20 cellular contexts compared by ENCODE assay signal in genomic region chr15:57495037-57495436, GRCh38.
A peak's percentile ranks its signal among the peaks of the same experiment; 100 is the strongest.
DNase-seq lines count a peak whose midpoint lies in the region; ATAC-seq and TF ChIP-seq lines count a peak whose summit lies in the region.
"Had no signal": no experiment of that assay in that cellular context is flagged by ENCODE, and none has a peak within 500 bp of the region (broad histone marks: within the 10 kb centered on the region; RNA-seq: fewer than 3 reads in every experiment).

No MANE protein-coding gene starts in this region.

- peaks cover 8% of the 10 kb centered on the region for H3K4me1 ChIP-seq in BLaER1
- no peaks in the 10 kb centered on the region for H3K4me1 ChIP-seq in BE2C
- H3K4me1 ChIP-seq: HAP-1 had no signal

- H3K9me3 ChIP-seq in BLaER1 (no peaks in the 10 kb centered on the region), BE2C (no peaks in the 10 kb centered on the region)
- H3K9me3 ChIP-seq: HAP-1, left lung, neutrophil, right atrium auricular region, SJSA1, transverse colon had no signal

- no peak overlapping the region for H3K9ac ChIP-seq in BLaER1

- H3K27me3 ChIP-seq in BLaER1 (no peaks in the 10 kb centered on the region), BE2C (no peaks in the 10 kb centered on the region; the same call in 1 of the 2 replicates)
- H3K27me3 ChIP-seq: left lung, right atrium auricular region, SJSA1, transverse colon had no signal

- H3K4me3 ChIP-seq in BLaER1 = no peak overlapping the region
- no peak overlapping the region for H3K4me3 ChIP-seq in fibroblast of the aortic adventitia (ENCODE audit: low read depth, low read length)
- no peak overlapping the region for H3K4me3 ChIP-seq in BE2C (ENCODE audit: low read depth, low read length)
- H3K4me3 ChIP-seq: HAP-1, left lung, right atrium auricular region, SJSA1, transverse colon had no signal

- TF ChIP-seq CTCF in fibroblast of the aortic adventitia (IDR thresholded peaks at IDR 0.05; ENCODE audit: insufficient read depth, low read length) (no peak), BE2C (IDR thresholded peaks at IDR 0.05; ENCODE audit: low read depth, low read length) (no peak), GM13977 (IDR thresholded peaks at IDR 0.05; ENCODE audit: extremely low read depth, insufficient read depth, missing control alignments) (no peak)

- no peaks in the 10 kb centered on the region for H3K36me3 ChIP-seq in BLaER1
- H3K36me3 ChIP-seq in BE2C = no peaks in the 10 kb centered on the region
- H3K36me3 ChIP-seq: HAP-1, left lung, neutrophil, right atrium auricular region, SJSA1, transverse colon had no signal

- no peaks in the 10 kb centered on the region for H4K20me1 ChIP-seq in BLaER1

- no peak for TF ChIP-seq POLR2A in erythroblast (IDR thresholded peaks at IDR 0.05; ENCODE audit: low read length)

- in situ Hi-C loops in GM13977 (cut with MboI; ENCODE audit: low pct_unique_long_range_greater_than_20kb, low sequenced_read_pairs, unreplicated experiment) = no loop called here

- peak; percentile 33 for DNase-seq in HT1080 (ENCODE audit: low read depth)
- peak; percentile 5 for DNase-seq in fibroblast of the aortic adventitia (ENCODE audit: low read depth)
- no peak for DNase-seq in erythroblast (lab: John Stamatoyannopoulos, UW)
- no peak for DNase-seq in SIG-M5 treated with dmso at 0.1 percent for 504 hours (lab: John Stamatoyannopoulos, UW; ENCODE audit: unreplicated experiment)
- DNase-seq in BE2C = no peak
- no peak for DNase-seq in GM13977 (ENCODE audit: low spot score)
- DNase-seq: activated B cell treated with CpG ODN at 0.5 μM for 24 hours; activated naive CD8-positive, alpha-beta T cell treated with anti-CD3 and anti-CD28 coated beads for 36 hours; cortex of kidney; left lung; NCI-H69; PC-3; stimulated activated naive CD4-positive, alpha-beta T cell; transverse colon had no signal

- peak overlapping the region; percentile 36; the same call in 1 of the 2 replicates for H3K4me2 ChIP-seq in BLaER1

- ATAC-seq in GM18907 (IDR thresholded peaks at IDR 0.05; ENCODE audit: unreplicated experiment) = peak; percentile 69
- ATAC-seq: left lung, PC-3 had no signal

- H3K27ac ChIP-seq in BLaER1 = no peak overlapping the region
- H3K27ac ChIP-seq: neutrophil, SJSA1, transverse colon had no signal

Comparison
In these comparisons a context has a peak if more than half of its experiments do, and no peak if none do; other contexts are left out.
1. DNase-seq: peak in HT1080 (single experiment) and fibroblast of the aortic adventitia (single experiment); none in erythroblast (0 of 2), SIG-M5 treated with dmso at 0.1 percent for 504 hours (single experiment), BE2C (single experiment) and GM13977 (single experiment).